8 cellular contexts compared by ENCODE assay signal in genomic region chr16:3149630-3150345, GRCh38. TPM values are rescaled to one million over a fixed set of nuclear protein-coding genes. Genes with fewer than 3 reads are reported as not detected.
DNase-seq lines count a peak whose midpoint lies in the region; ATAC-seq lines count a peak whose summit lies in the region.

No MANE protein-coding gene starts in this region.

- 1 to 2% methylated on average over 29 of the region's 41 CpGs for WGBS in mesodermal cell (ENCODE audit: insufficient coverage in 2 of 2), 2 experiments

- H3K36me3 ChIP-seq in mesodermal cell (ENCODE audit: control insufficient read depth, insufficient read depth, low read length) = no peaks in the 10 kb centered on the region
- no peaks in the 10 kb centered on the region for H3K36me3 ChIP-seq in subcutaneous abdominal adipose tissue (ENCODE audit: control insufficient read depth in 5 of 5, insufficient read depth in 5 of 5, low read length in 5 of 5)

- H3K4me1 ChIP-seq in mesodermal cell (ENCODE audit: control insufficient read depth, insufficient read depth, low read length, poor library complexity, severe bottlenecking) (peaks cover 4% of the 10 kb centered on the region), subcutaneous abdominal adipose tissue (ENCODE audit: control insufficient read depth in 5 of 5, insufficient read depth in 5 of 5, low read length in 5 of 5) (peaks cover 2 to 28% (median 26%) of the 10 kb centered on the region in 5 donors)

- POLR2A ChIA-PET in activated CD4-positive, alpha-beta memory T cell treated with anti-CD3 and anti-CD28 coated beads, Interleukin-2, amount 10 ng/mL, durations not matched to agents 7 days and 5 days (lab: Charles Lee) = interaction anchor here (0.8 to 5.0 kb wide), 22 partner anchors 9 to 1185 kb away, joined by 3 to 51 read pairs (median 4); partner anchors contain the start of genes IL32, RPS2, TNFRSF12A and ZNF174

- peaks cover 8% of the 10 kb centered on the region for H3K36me3 Mint-ChIP-seq in activated CD4-positive, alpha-beta memory T cell treated with anti-CD3 and anti-CD28 coated beads, Interleukin-2, amount 10 ng/mL, durations not matched to agents 7 days and 5 days (ENCODE audit: low read depth)

- CTCF ChIA-PET in activated CD4-positive, alpha-beta memory T cell treated with anti-CD3 and anti-CD28 coated beads, Interleukin-2, amount 10 ng/mL, durations not matched to agents 7 days and 5 days (lab: Charles Lee) = interaction anchor here (0.7 to 5.6 kb wide), 19 partner anchors 8 to 146 kb away, joined by 3 to 56 read pairs (median 4); partner anchors contain the start of gene ZNF213

- H3K9me3 Mint-ChIP-seq in activated CD4-positive, alpha-beta memory T cell treated with anti-CD3 and anti-CD28 coated beads, Interleukin-2, amount 10 ng/mL, durations not matched to agents 7 days and 5 days = no peaks in the 10 kb centered on the region

- H3K9me3 ChIP-seq in mesodermal cell (ENCODE audit: control insufficient read depth, low read length) = no peaks in the 10 kb centered on the region
- peaks cover 0 to 4% (median 0%) of the 10 kb centered on the region in 5 donors for H3K9me3 ChIP-seq in subcutaneous abdominal adipose tissue (ENCODE audit: control insufficient read depth in 5 of 5, low read length in 5 of 5)

- in situ Hi-C loops in Caki2 (cut with HindIII; ENCODE audit: low pct_unique_long_range_greater_than_20kb, low sequenced_read_pairs) = no loop called here

- H3K27me3 Mint-ChIP-seq in activated CD4-positive, alpha-beta memory T cell treated with anti-CD3 and anti-CD28 coated beads, Interleukin-2, amount 10 ng/mL, durations not matched to agents 7 days and 5 days = peaks cover 18% of the 10 kb centered on the region

- ATAC-seq in GM21528 (IDR thresholded peaks at IDR 0.05; ENCODE audit: low FRiP score, unreplicated experiment) (peak; percentile 20), HG03457 (IDR thresholded peaks at IDR 0.05; ENCODE audit: unreplicated experiment) (no peak)

- H3K4me3 ChIP-seq in mesodermal cell (ENCODE audit: extremely low read depth, insufficient read depth, low read length, poor library complexity, severe bottlenecking) (peak overlapping the region; percentile 66), subcutaneous abdominal adipose tissue (ENCODE audit: low read depth in 1 of 5, low read length in 5 of 5) (peak overlapping the region; percentile 67 to 89 (median 79))

- peaks cover 33% of the 10 kb centered on the region for H3K4me1 Mint-ChIP-seq in activated CD4-positive, alpha-beta memory T cell treated with anti-CD3 and anti-CD28 coated beads, Interleukin-2, amount 10 ng/mL, durations not matched to agents 7 days and 5 days

- H3K27ac ChIP-seq in epithelial cell of prostate (peak overlapping the region; percentile 77), mesodermal cell (ENCODE audit: low read depth, low read length, severe bottlenecking) (peak overlapping the region; percentile 69), subcutaneous abdominal adipose tissue (ENCODE audit: low read depth, low read length) (peak overlapping the region; percentile 72)

- H3K27me3 ChIP-seq in subcutaneous abdominal adipose tissue (ENCODE audit: control insufficient read depth in 5 of 5, insufficient read depth in 4 of 5, low read length in 5 of 5) = peaks cover 0 to 3% (median 0%) of the 10 kb centered on the region in 5 donors

- peak overlapping the region; percentile 81 for H3K4me3 Mint-ChIP-seq in activated CD4-positive, alpha-beta memory T cell treated with anti-CD3 and anti-CD28 coated beads, Interleukin-2, amount 10 ng/mL, durations not matched to agents 7 days and 5 days

- peak; percentile 80 for DNase-seq in Caki2 (ENCODE audit: low read depth)
- DNase-seq in NCI-H146 treated with DMSO at 0.1 percent for 48 hours (lab: John Stamatoyannopoulos, UW; ENCODE audit: unreplicated experiment) = peak; percentile 64
- DNase-seq in activated CD4-positive, alpha-beta memory T cell treated with anti-CD3 and anti-CD28 coated beads, Interleukin-2, amount 10 ng/mL, durations not matched to agents 7 days and 5 days = peak; percentile 66
- no peak for DNase-seq in epithelial cell of prostate (ENCODE audit: low read depth, low spot score)

- H3K27ac Mint-ChIP-seq in activated CD4-positive, alpha-beta memory T cell treated with anti-CD3 and anti-CD28 coated beads, Interleukin-2, amount 10 ng/mL, durations not matched to agents 7 days and 5 days = peak overlapping the region; percentile 82

- peak overlapping the region in 4 of 5 donors; percentile 61 to 86 (median 70) for H3K9ac ChIP-seq in subcutaneous abdominal adipose tissue (ENCODE audit: low read length in 5 of 5)

RNA-seq across cellular contexts. Expression of gene ZNF213, which starts 15.0 kb away (rescaled TPM):
- 2.6 and 4.8 TPM in 2 replicates for total RNA-seq in Caki2 (2014; rRNA removed; shearing (Covaris generic); ENCODE audit: low replicate concordance)
- 10 to 100 TPM; 10.5 to 11.6 TPM for total RNA-seq in activated CD4-positive, alpha-beta memory T cell treated with anti-CD3 and anti-CD28 coated beads, Interleukin-2, amount 10 ng/mL, durations not matched to agents 7 days and 5 days
- 10.0 TPM for polyA plus RNA-seq in mesodermal cell (2013, experiment 1 of 2)
- 8.3 TPM for polyA plus RNA-seq in mesodermal cell (2013, experiment 2 of 2)

RNA-seq across cellular contexts. Expression of gene ZNF205, which starts 37.4 kb away (rescaled TPM):
- 20.0 and 28.4 TPM in 2 replicates for total RNA-seq in Caki2 (2014; rRNA removed; shearing (Covaris generic); ENCODE audit: low replicate concordance)
- not detected for total RNA-seq in activated CD4-positive, alpha-beta memory T cell treated with anti-CD3 and anti-CD28 coated beads, Interleukin-2, amount 10 ng/mL, durations not matched to agents 7 days and 5 days
- 15.9 TPM for polyA plus RNA-seq in mesodermal cell (2013, experiment 1 of 2)
- polyA plus RNA-seq in mesodermal cell (2013, experiment 2 of 2) = 14.3 TPM

RNA-seq across cellular contexts. Expression of gene OR1F1, which starts 38.2 kb away (rescaled TPM):
- total RNA-seq in Caki2 (2014; rRNA removed; shearing (Covaris generic); ENCODE audit: low replicate concordance) = not detected in 2 replicates
- not detected for total RNA-seq in activated CD4-positive, alpha-beta memory T cell treated with anti-CD3 and anti-CD28 coated beads, Interleukin-2, amount 10 ng/mL, durations not matched to agents 7 days and 5 days
- 0.33 TPM for polyA plus RNA-seq in mesodermal cell (2013, experiment 1 of 2)
- polyA plus RNA-seq in mesodermal cell (2013, experiment 2 of 2) = 0.35 TPM

RNA-seq across cellular contexts. Expression of gene ZSCAN10, which starts 50.7 kb away (rescaled TPM):
- not detected in 2 replicates for total RNA-seq in Caki2 (2014; rRNA removed; shearing (Covaris generic); ENCODE audit: low replicate concordance)
- under 1 TPM in 1 of 2 experiments, not detected in 1; 0.15 TPM for total RNA-seq in activated CD4-positive, alpha-beta memory T cell treated with anti-CD3 and anti-CD28 coated beads, Interleukin-2, amount 10 ng/mL, durations not matched to agents 7 days and 5 days
- polyA plus RNA-seq in mesodermal cell (2013, experiment 1 of 2) = 1.2 TPM
- 0.66 TPM for polyA plus RNA-seq in mesodermal cell (2013, experiment 2 of 2)

Comparison
In these comparisons a context has a peak if more than half of its experiments do, and no peak if none do; other contexts are left out.
1. RNA of gene ZNF205, which starts 37.4 kb away (total RNA-seq): 20.0 to 28.4 TPM in Caki2; not detected in activated CD4-positive, alpha-beta memory T cell treated with anti-CD3 and anti-CD28 coated beads, Interleukin-2, amount 10 ng/mL, durations not matched to agents 7 days and 5 days; every median in the first group is over 10 times any median in the second.
2. Peak in every context shown above with its lines, with median percentiles within 50 percentile points of each other: H3K27ac ChIP-seq.